ENCODE assay signal across 22 cellular contexts in the genomic region with DNA sequence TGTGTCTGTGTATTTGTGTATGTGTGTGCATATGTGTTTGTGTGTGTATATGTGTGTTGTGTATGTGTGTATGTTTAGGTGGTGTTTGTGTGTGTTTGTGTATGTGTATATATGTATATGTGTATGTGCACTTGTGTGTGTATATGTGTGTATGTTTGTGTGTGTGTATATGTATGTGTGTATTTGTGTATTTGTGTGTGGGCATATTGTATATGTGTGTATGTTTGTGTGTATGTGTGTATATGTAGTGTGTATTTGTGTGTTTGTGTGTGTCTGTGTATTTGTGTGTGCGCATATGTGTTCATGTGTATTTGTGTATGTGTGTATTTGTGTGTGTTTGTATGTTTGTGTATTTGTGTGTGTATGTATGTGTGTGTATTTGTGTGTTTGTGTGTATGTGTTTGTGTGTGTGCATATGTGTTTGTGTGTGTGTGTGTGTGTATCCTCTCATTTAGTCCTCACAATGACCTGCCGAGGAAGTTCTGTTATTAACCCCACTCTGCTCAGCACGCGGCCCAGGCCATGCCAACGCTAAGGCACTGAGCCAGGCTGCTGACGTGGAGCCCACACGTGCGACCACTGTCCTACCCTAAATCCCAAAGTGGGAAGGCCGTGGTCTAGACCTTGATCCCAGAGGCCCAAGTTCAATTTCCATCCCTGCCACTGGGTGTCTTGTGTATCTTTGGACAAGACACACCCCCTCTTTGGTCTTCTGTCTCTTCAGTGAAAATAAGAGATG. TPM values are rescaled to one million over a fixed set of nuclear protein-coding genes. Genes with fewer than 3 reads are reported as not detected.
DNase-seq lines count a peak whose midpoint lies in the region; ATAC-seq, FAIRE-seq and TF ChIP-seq lines count a peak whose summit lies in the region.
"Had no signal": no experiment of that assay in that cellular context is flagged by ENCODE, and none has a peak within 500 bp of the region (broad histone marks: within the 10 kb centered on the region; RNA-seq: fewer than 3 reads in every experiment).

No MANE protein-coding gene starts in this region.

- H3K18ac ChIP-seq in H1 (ENCODE audit: extremely low read depth, low read length): no peak overlapping the region

- H3K36me3 ChIP-seq in H1 (ENCODE audit: control insufficient read depth in 2 of 4, insufficient read depth in 4 of 4, low read length in 3 of 4): peaks cover 0 to 3% (median 0%) of the 10 kb centered on the region in 4 experiments; a peak in 1 of 8 replicates
- H3K36me3 ChIP-seq: HAP-1 had no signal

- peaks cover 0 to 2% of the 10 kb centered on the region in 2 experiments for H4K20me1 ChIP-seq in H1 (replicated peaks in 1 of 2; ENCODE audit: control insufficient read depth in 1 of 2, insufficient read depth in 2 of 2, low read length in 2 of 2)

- no peak overlapping the region for H3K4me3 ChIP-seq in H1 (ENCODE audit: extremely low read depth in 1 of 4, insufficient read depth in 2 of 4, low read depth in 3 of 4, low read length in 4 of 4)
- H3K4me3 ChIP-seq: HAP-1 had no signal

- H2AFZ ChIP-seq in H1 (ENCODE audit: low read length): no peak overlapping the region

- no peak overlapping the region for H3K9ac ChIP-seq in H1 (replicated peaks in 1 of 4; ENCODE audit: extremely low read depth in 1 of 4, low read depth in 3 of 4, low read length in 3 of 4)

- H3K4me2 ChIP-seq in H1 (ENCODE audit: insufficient read depth in 1 of 2, low read depth in 2 of 2, low read length in 2 of 2): no peak overlapping the region

- H3K4me3 Mint-ChIP-seq in HFFc6: no peak overlapping the region
- no peak overlapping the region for H3K4me3 Mint-ChIP-seq in CD4-positive, alpha-beta T cell
- H3K4me3 Mint-ChIP-seq: CD8-positive, alpha-beta memory T cell; IgD-negative memory B cell had no signal

- H3K79me2 ChIP-seq in H1 (ENCODE audit: control insufficient read depth in 1 of 2, insufficient read depth in 2 of 2, low read length in 2 of 2): no peaks in the 10 kb centered on the region

- H3K27me3 Mint-ChIP-seq in HFFc6 (ENCODE audit: insufficient read depth): peaks cover 13% of the 10 kb centered on the region
- peaks cover 9% of the 10 kb centered on the region for H3K27me3 Mint-ChIP-seq in CD4-positive, alpha-beta T cell

- no peak overlapping the region for H3K14ac ChIP-seq in H1 (ENCODE audit: insufficient read length)

- H2BK120ac ChIP-seq in H1 (replicated peaks; ENCODE audit: low read depth, low read length): no peak overlapping the region

- H4K91ac ChIP-seq in H1 (replicated peaks; ENCODE audit: insufficient read length, low read length): peak overlapping the region; percentile 22

- H3K27ac ChIP-seq in H1 (ENCODE audit: low read depth, low read length): no peak overlapping the region
- no peak overlapping the region for H3K27ac ChIP-seq in CD4-positive, alpha-beta T cell (ENCODE audit: low read depth, low read length)

- 84% methylated on average over 9 of the region's 9 CpGs; no CpG with 5 or more reads in 1 of the 2 experiments for WGBS in H1 (ENCODE audit: extremely low coverage in 1 of 2, insufficient coverage in 1 of 2, insufficient read length in 1 of 2, insufficient replicate concordance in 2 of 2, low coverage in 1 of 2, low lambda C conversion rate in 2 of 2, missing lambda C conversion rate in 1 of 2), 2 experiments

- TF ChIP-seq CTCF in HFFc6 (IDR thresholded peaks at IDR 0.05) (peak; percentile 16; the same call in 1 of the 2 replicates), H1 (IDR thresholded peaks at IDR 0.05; ENCODE audit: control extremely low read depth in 1 of 3, insufficient read depth in 1 of 3, low read depth in 1 of 3, low read length in 3 of 3) (no peak)
- no peak for TF ChIP-seq CTCF in CD4-positive, alpha-beta T cell (IDR thresholded peaks at IDR 0.05)

- POLR2A ChIA-PET in H1 (lab: Charles Lee; ENCODE audit: partially characterized antibody): interaction anchor here (1.1 kb wide), 1 partner anchor 138 kb away, joined by 3 read pairs; no protein-coding TSS in a partner anchor
- POLR2A ChIA-PET in CD4-positive, alpha-beta T cell (lab: Charles Lee): no interaction called here

- peaks cover 9% of the 10 kb centered on the region; the same call in 1 of the 2 replicates for H3K23me2 ChIP-seq in H1 (ENCODE audit: low read depth, low read length)

- H3K23ac ChIP-seq in H1 (ENCODE audit: insufficient read length): no peak overlapping the region

- no peak overlapping the region for H4K8ac ChIP-seq in H1 (ENCODE audit: extremely low read depth, insufficient read depth, low read length)

- peak overlapping the region; percentile 40; the same call in 1 of the 2 replicates for H2BK15ac ChIP-seq in H1 (ENCODE audit: low read length)

- peak overlapping the region; percentile 84 for H3K56ac ChIP-seq in H1 (replicated peaks; ENCODE audit: insufficient read length, low read depth, low read length)

- no peak overlapping the region for H4K5ac ChIP-seq in H1 (ENCODE audit: insufficient read length, low read depth, low read length)

- CTCF ChIA-PET in H1 (lab: Charles Lee; ENCODE audit: partially characterized antibody): interaction anchor here (0.6 to 2.9 kb wide), 20 partner anchors 11 to 306 kb away, joined by 3 to 24 read pairs (median 4); a partner anchor contains a TSS
- CTCF ChIA-PET in CD4-positive, alpha-beta T cell (lab: Charles Lee): no interaction called here

- TF ChIP-seq RAD21 in H1 (IDR thresholded peaks at IDR 0.05 in 1 of 2, conservative IDR thresholded peaks at IDR 0.05 in 1 of 2; ENCODE audit: low read depth in 2 of 2, low read length in 2 of 2): no peak

- no peak overlapping the region for H2BK20ac ChIP-seq in H1 (ENCODE audit: low read length)

- no peak overlapping the region for H3K27ac Mint-ChIP-seq in HFFc6
- H3K27ac Mint-ChIP-seq in CD4-positive, alpha-beta T cell: no peak overlapping the region
- H3K27ac Mint-ChIP-seq: CD8-positive, alpha-beta memory T cell; IgD-negative memory B cell had no signal

- H3K4me1 Mint-ChIP-seq in HFFc6 (ENCODE audit: low read depth): peaks cover 5% of the 10 kb centered on the region; the same call in 1 of the 2 replicates
- no peaks in the 10 kb centered on the region for H3K4me1 Mint-ChIP-seq in CD4-positive, alpha-beta T cell (ENCODE audit: low read depth)
- H3K4me1 Mint-ChIP-seq: IgD-negative memory B cell had no signal

- H3K4me1 ChIP-seq in H1 (replicated peaks in 1 of 4; ENCODE audit: control insufficient read depth in 3 of 4, insufficient read depth in 4 of 4, low read length in 3 of 4): peaks cover 14 to 32% (median 16%) of the 10 kb centered on the region in 4 experiments

- no peaks in the 10 kb centered on the region for H3K79me1 ChIP-seq in H1 (ENCODE audit: low read depth, low read length)

- no peaks in the 10 kb centered on the region; a peak in 1 of 7 replicates for H3K27me3 ChIP-seq in H1 (replicated peaks in 1 of 4; ENCODE audit: control insufficient read depth in 3 of 4, extremely low read depth in 1 of 4, insufficient read depth in 3 of 4, low read length in 3 of 4)
- H3K27me3 ChIP-seq in CD4-positive, alpha-beta T cell (ENCODE audit: control insufficient read depth, insufficient read depth, low read length): no peaks in the 10 kb centered on the region

- H2AK5ac ChIP-seq in H1 (ENCODE audit: low read depth, low read length): no peak overlapping the region

- H3K9me3 Mint-ChIP-seq in HFFc6: no peaks in the 10 kb centered on the region
- no peaks in the 10 kb centered on the region for H3K9me3 Mint-ChIP-seq in CD4-positive, alpha-beta T cell

- TF ChIP-seq EP300 in H1 (IDR thresholded peaks at IDR 0.05; ENCODE audit: borderline replicate concordance in 1 of 2, low read depth in 2 of 2, low read length in 2 of 2): no peak

- intact Hi-C loops in CD4-positive, alpha-beta T cell (cut with DNase I, micrococcal nuclease): no loop called here

- no peak for ATAC-seq in CD4-positive, alpha-beta T cell (ENCODE audit: poor library complexity)

- TF ChIP-seq POLR2A in H1 (IDR thresholded peaks at IDR 0.05; ENCODE audit: control extremely low read depth in 1 of 2, low read depth in 2 of 2, low read length in 2 of 2): no peak

- no peaks in the 10 kb centered on the region for H3K36me3 Mint-ChIP-seq in HFFc6 (ENCODE audit: low read depth)
- H3K36me3 Mint-ChIP-seq in CD4-positive, alpha-beta T cell (ENCODE audit: low read depth): no peaks in the 10 kb centered on the region
- H3K36me3 Mint-ChIP-seq: CD8-positive, alpha-beta memory T cell; IgD-negative memory B cell had no signal

- FAIRE-seq in H1 (lab: Jason Lieb, UNC) (no peak), urothelium cell line (lab: Jason Lieb, UNC) (peak; percentile 94)

- H3K4ac ChIP-seq in H1 (replicated peaks; ENCODE audit: insufficient read length, low read depth, low read length): no peak overlapping the region

- no peak overlapping the region for H2BK12ac ChIP-seq in H1 (ENCODE audit: low read depth, low read length)

- H2BK5ac ChIP-seq in H1 (ENCODE audit: low read depth, low read length): no peak overlapping the region

- DNase-seq in NCI-H82 (lab: John Stamatoyannopoulos, UW) (peak; percentile 51), NCI-H82 treated with DMSO at 0.1 percent for 48 hours (lab: John Stamatoyannopoulos, UW; ENCODE audit: unreplicated experiment) (no peak), HFFc6 (no peak), H1 (ENCODE audit: low read depth in 1 of 2, low spot score in 2 of 2) (no peak), urothelium cell line (ENCODE audit: low spot score) (no peak), NCI-H1105 treated with DMSO at 0.1 percent for 48 hours (lab: John Stamatoyannopoulos, UW) (no peak)
- no peak for DNase-seq in CD4-positive, alpha-beta T cell
- no peak for DNase-seq in stimulated activated CD4-positive, alpha-beta T cell treated with anti-CD3 and anti-CD28 coated beads, Interleukin-4, amount 100 ng/mL, for 1 hour
- DNase-seq: 8988T, AML-193, C1 segment of cervical spinal cord, EL, Karpas-422, MV-4-11, NCI-H1694 treated with DMSO at 0.1 percent for 48 hours, NCI-H2081 treated with DMSO at 0.1 percent for 48 hours, NCI-H2171 treated with DMSO at 0.1 percent for 48 hours, NCI-H524 treated with DMSO at 0.1 percent for 48 hours, Right ventricle myocardium superior had no signal

- H3K9me3 ChIP-seq in H1 (ENCODE audit: insufficient read depth in 2 of 2, low read depth in 1 of 2, low read length in 1 of 2): no peaks in the 10 kb centered on the region
- no peaks in the 10 kb centered on the region for H3K9me3 ChIP-seq in CD4-positive, alpha-beta T cell (ENCODE audit: control insufficient read depth, low read length)
- H3K9me3 ChIP-seq: HAP-1 had no signal

RNA-seq across cellular contexts. Expression of a gene that starts 43.2 kb away (rescaled TPM):
- total RNA-seq in HFFc6 (2021; fragmentation: NEBNext Ultra II Directional; extraction: Animal tissue kit (Norgen Biotek cat#: 25700)): 1 to 10 TPM; 4.8 to 6.8 (median 6.6) TPM
- total RNA-seq in H1 (2021; fragmentation: NEBNext Ultra II Directional; extraction: Animal tissue kit (Norgen Biotek cat#: 25700)): 9.1 and 9.9 TPM in 2 replicates
- polyA plus RNA-seq in H1 (2011; rRNA removed): 10.7 and 12.6 TPM in 2 replicates
- 11.5 TPM for polyA plus RNA-seq in H1 (2011; cell fraction: cytosol; rRNA removed)
- 7.3 TPM for polyA plus RNA-seq in H1 (2011; cell fraction: nucleus; rRNA removed)
- polyA plus RNA-seq in H1 (2012, experiment 1 of 2): 7.8 to 12.5 TPM (median 10.2 TPM) in 4 replicates
- polyA plus RNA-seq in H1 (2012, experiment 2 of 2): 11.6 TPM
- 10.4 TPM for polyA plus RNA-seq in H1 (2013, experiment 1 of 2)
- polyA plus RNA-seq in H1 (2013, experiment 2 of 2): 13.1 TPM
- polyA minus RNA-seq in H1 (2011; rRNA and poly(A)+ RNA removed): 3.4 and 3.9 TPM in 2 replicates
- polyA minus RNA-seq in H1 (2011; cell fraction: cytosol; rRNA and poly(A)+ RNA removed): 8.4 TPM
- 4.8 TPM for polyA minus RNA-seq in H1 (2011; cell fraction: nucleus; rRNA and poly(A)+ RNA removed)
- not detected for total RNA-seq in CD4-positive, alpha-beta T cell
- polyA plus RNA-seq: CD8-positive, alpha-beta memory T cell; IgD-negative memory B cell had no signal
